In genomic region chr1:111606457-111607215, GRCh38 we compare ENCODE assay signal across 8 cellular contexts. TPM values are rescaled to one million over a fixed set of nuclear protein-coding genes. Genes with fewer than 3 reads are reported as not detected.
DNase-seq lines count a peak whose midpoint lies in the region; ATAC-seq and TF ChIP-seq lines count a peak whose summit lies in the region.
"Not testable (repeated sequence)": the region's sequence is repeated elsewhere in the genome, so short reads cannot be mapped to it uniquely, and the experiment has no call there.

No MANE protein-coding gene starts in this region.

- peak in 2 of 7 experiments; percentile 32 to 36 for DNase-seq in CD8-positive, alpha-beta T cell
- DNase-seq in MG63 (peak; percentile 51), renal cortical epithelial cell (ENCODE audit: low read depth) (peak; percentile 56)
- not testable (repeated sequence) for DNase-seq in T-helper 17 cell; activated T-cell treated with anti-CD3 and anti-CD28 coated beads, Interleukin-2, amount 50 U/mL, for 72 hours; esophagus squamous epithelium (lab: John Stamatoyannopoulos, UW); lower lobe of right lung; upper lobe of right lung

- H3K9me3 ChIP-seq in CD8-positive, alpha-beta T cell (ENCODE audit: low read length); MG63; T-helper 17 cell (ENCODE audit: control insufficient read depth, low read length, poor library complexity, severe bottlenecking); esophagus squamous epithelium; lower lobe of right lung; upper lobe of right lung: not testable (repeated sequence)

- WGBS in esophagus squamous epithelium, 2 donors, result 61 to 63% methylated on average over 6 of the region's 8 CpGs

- POLR2A ChIA-PET in CD8-positive, alpha-beta T cell (lab: Charles Lee), result interaction anchor here (0.7 to 1.7 kb wide), 6 partner anchors 9 to 18 kb away, joined by 3 to 7 read pairs (median 4); partner anchors contain the start of gene RAP1A

- peak overlapping the region; percentile 83 for H3K27ac Mint-ChIP-seq in CD8-positive, alpha-beta T cell
- peak overlapping the region; percentile 96 for H3K27ac Mint-ChIP-seq in T-helper 17 cell
- H3K27ac Mint-ChIP-seq in activated T-cell treated with anti-CD3 and anti-CD28 coated beads, Interleukin-2, amount 50 U/mL, for 72 hours, result peak overlapping the region; percentile 80

- ATAC-seq in CD8-positive, alpha-beta T cell; T-helper 17 cell; activated T-cell treated with anti-CD3 and anti-CD28 coated beads, Interleukin-2, amount 50 U/mL, for 72 hours (replicated peaks in 1 of 2): not testable (repeated sequence)
- ATAC-seq in lower lobe of right lung (peak; percentile 53 to 58), upper lobe of right lung (peak; percentile 47)

- TF ChIP-seq POLR2A in esophagus squamous epithelium (IDR thresholded peaks at IDR 0.05), result not testable (repeated sequence)

- H3K27me3 Mint-ChIP-seq in CD8-positive, alpha-beta T cell (ENCODE audit: low read depth); T-helper 17 cell; activated T-cell treated with anti-CD3 and anti-CD28 coated beads, Interleukin-2, amount 50 U/mL, for 72 hours (ENCODE audit: low read depth): not testable (repeated sequence)

- peaks cover 53% of the 10 kb centered on the region for H3K4me1 Mint-ChIP-seq in CD8-positive, alpha-beta T cell (ENCODE audit: low read depth)
- H3K4me1 Mint-ChIP-seq in T-helper 17 cell, result peaks cover 43% of the 10 kb centered on the region
- peaks cover 51% of the 10 kb centered on the region for H3K4me1 Mint-ChIP-seq in activated T-cell treated with anti-CD3 and anti-CD28 coated beads, Interleukin-2, amount 50 U/mL, for 72 hours (ENCODE audit: low read depth)

- CTCF ChIA-PET in CD8-positive, alpha-beta T cell (lab: Charles Lee), result interaction anchor here (2.4 to 4.2 kb wide), 2 partner anchors 9 to 99 kb away, joined by 10 to 27 read pairs; no protein-coding TSS in a partner anchor

- H3K9me3 Mint-ChIP-seq in CD8-positive, alpha-beta T cell; activated T-cell treated with anti-CD3 and anti-CD28 coated beads, Interleukin-2, amount 50 U/mL, for 72 hours: not testable (repeated sequence)

- TF ChIP-seq CTCF in CD8-positive, alpha-beta T cell (IDR thresholded peaks at IDR 0.05); esophagus squamous epithelium (IDR thresholded peaks at IDR 0.05); lower lobe of right lung (IDR thresholded peaks at IDR 0.05); upper lobe of right lung (IDR thresholded peaks at IDR 0.05): not testable (repeated sequence)

- not testable (repeated sequence) for H3K4me3 Mint-ChIP-seq in CD8-positive, alpha-beta T cell; T-helper 17 cell
- peak overlapping the region; percentile 42 to 52 for H3K4me3 Mint-ChIP-seq in activated T-cell treated with anti-CD3 and anti-CD28 coated beads, Interleukin-2, amount 50 U/mL, for 72 hours

- not testable (repeated sequence) for H3K27me3 ChIP-seq in CD8-positive, alpha-beta T cell (ENCODE audit: insufficient read depth, low read length); MG63; esophagus squamous epithelium; lower lobe of right lung (ENCODE audit: low read depth); upper lobe of right lung

- intact Hi-C loops in CD8-positive, alpha-beta T cell (cut with DNase I, micrococcal nuclease); esophagus squamous epithelium (cut with DNase I); lower lobe of right lung (cut with DNase I); upper lobe of right lung (cut with DNase I): not testable (repeated sequence)

- H3K36me3 Mint-ChIP-seq in CD8-positive, alpha-beta T cell; T-helper 17 cell (ENCODE audit: low read depth); activated T-cell treated with anti-CD3 and anti-CD28 coated beads, Interleukin-2, amount 50 U/mL, for 72 hours (ENCODE audit: insufficient read depth in 2 of 2): not testable (repeated sequence)

- H3K4me1 ChIP-seq in CD8-positive, alpha-beta T cell (ENCODE audit: insufficient read depth, low read length), result peaks cover 51% of the 10 kb centered on the region
- peaks cover 11 to 38% (median 19%) of the 10 kb centered on the region in 3 donors for H3K4me1 ChIP-seq in esophagus squamous epithelium
- H3K4me1 ChIP-seq in lower lobe of right lung, result peaks cover 33% of the 10 kb centered on the region
- not testable (repeated sequence) for H3K4me1 ChIP-seq in upper lobe of right lung

- not testable (repeated sequence) for H3K4me3 ChIP-seq in CD8-positive, alpha-beta T cell (ENCODE audit: low read depth, low read length); MG63; esophagus squamous epithelium; lower lobe of right lung; upper lobe of right lung

- not testable (repeated sequence) for H3K36me3 ChIP-seq in CD8-positive, alpha-beta T cell (ENCODE audit: insufficient read depth, low read length); MG63; esophagus squamous epithelium; lower lobe of right lung; upper lobe of right lung

- not testable (repeated sequence) for H3K27ac ChIP-seq in CD8-positive, alpha-beta T cell (ENCODE audit: low read depth, low read length); lower lobe of right lung; upper lobe of right lung
- H3K27ac ChIP-seq in esophagus squamous epithelium, result peak overlapping the region in 3 of 4 donors; percentile 21 to 69 (median 59)

RNA-seq across cellular contexts. Expression of gene RAP1A, which starts 13.0 kb away (rescaled TPM):
- total RNA-seq in CD8-positive, alpha-beta T cell, result 10 to 100 TPM; 63.4 to 68.5 TPM
- total RNA-seq in MG63 (2014; rRNA removed; shearing (Covaris generic); ENCODE audit: low replicate concordance), result 20.6 and 35.6 TPM in 2 replicates
- total RNA-seq in T-helper 17 cell (100 to 1,000 TPM; 109 to 112 TPM), esophagus squamous epithelium (100 to 1,000 TPM in 1 of 4 donors, 10 to 100 TPM in 3; 24.3 to 111 (median 43.3) TPM), lower lobe of right lung (134 TPM), renal cortical epithelial cell (28.3 and 93.7 TPM in 2 replicates), upper lobe of right lung (118 TPM)
- total RNA-seq in activated T-cell treated with anti-CD3 and anti-CD28 coated beads, Interleukin-2, amount 50 U/mL, for 72 hours, result 100 to 1,000 TPM; 216 TPM
